Comparison of ENCODE assay signal across 8 cellular contexts in the genomic region with DNA sequence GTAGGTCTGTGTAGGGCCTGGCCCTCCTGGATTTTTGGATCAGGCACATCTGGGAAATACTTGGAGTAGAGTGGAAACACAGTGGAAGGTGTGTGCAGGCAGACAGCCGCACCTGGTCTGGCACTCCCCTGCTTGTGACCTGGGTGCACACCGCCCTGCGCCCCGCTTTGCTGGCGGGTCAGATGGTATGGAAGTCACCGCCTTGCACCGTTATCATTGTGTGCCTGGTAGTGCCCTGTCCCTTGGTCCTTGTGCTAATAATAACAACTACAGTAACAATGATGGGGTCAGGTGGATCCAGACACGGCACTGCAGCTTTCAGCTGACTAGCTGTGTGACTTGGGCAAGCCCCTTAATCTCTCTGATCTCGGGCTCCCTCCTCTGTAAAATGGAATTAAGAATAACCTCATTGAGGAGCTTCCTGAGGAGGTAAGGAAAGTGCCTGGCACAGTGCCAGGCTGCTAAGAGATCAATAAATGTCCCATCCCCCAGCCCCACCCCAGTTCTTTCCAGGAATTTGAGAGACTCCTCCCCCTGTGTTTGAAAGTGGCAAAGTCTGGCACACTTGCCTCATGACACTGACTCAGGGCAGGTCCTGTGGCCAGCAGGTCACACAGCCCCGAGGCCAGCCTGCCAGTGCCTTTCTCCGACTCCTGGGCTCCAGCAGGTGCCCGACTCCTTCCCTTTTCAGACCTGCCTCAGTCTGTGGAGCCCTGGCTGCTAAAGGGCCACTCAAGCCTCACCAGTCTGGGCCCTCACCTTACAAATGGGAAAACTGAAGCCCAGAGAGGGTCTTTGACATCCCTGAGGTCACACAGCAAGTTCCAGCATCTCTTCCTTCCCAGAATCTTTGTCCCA. TPM values are rescaled to one million over a fixed set of nuclear protein-coding genes. Genes with fewer than 3 reads are reported as not detected.
DNase-seq lines count a peak whose midpoint lies in the region; ATAC-seq and TF ChIP-seq lines count a peak whose summit lies in the region.

No MANE protein-coding gene starts in this region.

- H3K9me3 ChIP-seq in neutrophil (no peaks in the 10 kb centered on the region), ovary (no peaks in the 10 kb centered on the region)

- CTCF ChIA-PET in WTC11 (lab: Charles Lee) = interaction anchor here (1.6 kb wide), 1 partner anchor 9 kb away, joined by 7 read pairs; no protein-coding TSS in a partner anchor

- ATAC-seq in WTC11 (no peak), GM18861 (IDR thresholded peaks at IDR 0.05; ENCODE audit: unreplicated experiment) (no peak)

- H3K36me3 ChIP-seq in neutrophil = peaks cover 88% of the 10 kb centered on the region
- no peaks in the 10 kb centered on the region for H3K36me3 ChIP-seq in ovary

- no peaks in the 10 kb centered on the region for H3K27me3 ChIP-seq in neutrophil
- H3K27me3 ChIP-seq in ovary = no peaks in the 10 kb centered on the region

- H3K27ac ChIP-seq in epithelial cell of prostate (peak overlapping the region; percentile 59), neutrophil (peak overlapping the region; percentile 17), ovary (no peak overlapping the region)

- H3K4me3 ChIP-seq in neutrophil (ENCODE audit: low read depth in 1 of 2, low read length in 1 of 2) = no peak overlapping the region
- H3K4me3 ChIP-seq in ovary = no peak overlapping the region

- peaks cover 18% of the 10 kb centered on the region for H3K4me1 Mint-ChIP-seq in WTC11

- intact Hi-C loops in ovary (cut with DNase I) = no loop called here

- peak; percentile 61 for DNase-seq in COLO829 (ENCODE audit: low spot score)
- DNase-seq in WTC11 (ENCODE audit: low spot score) = no peak
- DNase-seq in epithelial cell of prostate (ENCODE audit: low read depth, low spot score) = no peak
- DNase-seq in 8988T = no peak
- DNase-seq in ovary = no peak
- no peak for DNase-seq in KG1 (lab: John Stamatoyannopoulos, UW)

- POLR2A ChIA-PET in WTC11 (lab: Charles Lee) = no interaction called here

- TF ChIP-seq EP300 in ovary (IDR thresholded peaks at IDR 0.05) = no peak

- H3K4me3 Mint-ChIP-seq in WTC11 = no peak overlapping the region

- no peaks in the 10 kb centered on the region for H3K27me3 Mint-ChIP-seq in WTC11 (ENCODE audit: low read depth)

- TF ChIP-seq CTCF in WTC11 (IDR thresholded peaks at IDR 0.05) = no peak
- no peak for TF ChIP-seq CTCF in neutrophil (IDR thresholded peaks at IDR 0.05)
- no peak for TF ChIP-seq CTCF in ovary (IDR thresholded peaks at IDR 0.05)

- 0 out of 2 replicates have a peak overlapping the region, but pooled peaks have one; percentile 2 for H3K27ac Mint-ChIP-seq in WTC11

- no peaks in the 10 kb centered on the region for H3K9me3 Mint-ChIP-seq in WTC11

- no peaks in the 10 kb centered on the region for H3K36me3 Mint-ChIP-seq in WTC11

- WGBS in ovary, 3 donors = 88 to 92% (median 88%) methylated on average over 12 of the region's 12 CpGs

- TF ChIP-seq POLR2A in ovary (IDR thresholded peaks at IDR 0.05) = no peak

- H3K4me1 ChIP-seq in neutrophil (ENCODE audit: control insufficient read depth in 1 of 2, insufficient read depth in 1 of 2, low read depth in 1 of 2, low read length in 1 of 2) (peaks cover 15 to 29% of the 10 kb centered on the region in 2 experiments), ovary (ENCODE audit: insufficient read depth) (no peaks in the 10 kb centered on the region)

TF ChIP-seq in WTC11, 78 proteins besides CTCF, POLR2A, EP300 and RAD21:
- no peak for TF ChIP-seq ZNF232 (CRISPR knock-in tag; IDR thresholded peaks at IDR 0.05)
- TF ChIP-seq SOX15 (CRISPR knock-in tag; IDR thresholded peaks at IDR 0.05) = no peak
- TF ChIP-seq, protein P1, sequence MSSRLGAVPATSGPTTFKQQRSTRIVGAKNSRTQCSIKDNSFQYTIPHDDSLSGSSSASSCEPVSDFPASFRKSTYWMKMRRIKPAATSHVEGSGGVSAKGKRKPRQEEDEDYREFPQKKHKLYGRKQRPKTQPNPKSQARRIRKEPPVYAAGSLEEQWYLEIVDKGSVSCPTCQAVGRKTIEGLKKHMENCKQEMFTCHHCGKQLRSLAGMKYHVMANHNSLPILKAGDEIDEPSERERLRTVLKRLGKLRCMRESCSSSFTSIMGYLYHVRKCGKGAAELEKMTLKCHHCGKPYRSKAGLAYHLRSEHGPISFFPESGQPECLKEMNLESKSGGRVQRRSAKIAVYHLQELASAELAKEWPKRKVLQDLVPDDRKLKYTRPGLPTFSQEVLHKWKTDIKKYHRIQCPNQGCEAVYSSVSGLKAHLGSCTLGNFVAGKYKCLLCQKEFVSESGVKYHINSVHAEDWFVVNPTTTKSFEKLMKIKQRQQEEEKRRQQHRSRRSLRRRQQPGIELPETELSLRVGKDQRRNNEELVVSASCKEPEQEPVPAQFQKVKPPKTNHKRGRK (CRISPR knock-in tag; IDR thresholded peaks at IDR 0.05; ENCODE audit: borderline replicate concordance) = no peak
- TF ChIP-seq ELF4 (CRISPR knock-in tag; IDR thresholded peaks at IDR 0.05; ENCODE audit: low read depth) = no peak
- TF ChIP-seq ZNF263 (CRISPR knock-in tag; IDR thresholded peaks at IDR 0.05; ENCODE audit: low read depth) = no peak
- TF ChIP-seq, protein P2, sequence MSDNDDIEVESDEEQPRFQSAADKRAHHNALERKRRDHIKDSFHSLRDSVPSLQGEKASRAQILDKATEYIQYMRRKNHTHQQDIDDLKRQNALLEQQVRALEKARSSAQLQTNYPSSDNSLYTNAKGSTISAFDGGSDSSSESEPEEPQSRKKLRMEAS (CRISPR knock-in tag; IDR thresholded peaks at IDR 0.05) = no peak
- no peak for TF ChIP-seq ATF1 (CRISPR knock-in tag; IDR thresholded peaks at IDR 0.05)
- TF ChIP-seq, protein P3, sequence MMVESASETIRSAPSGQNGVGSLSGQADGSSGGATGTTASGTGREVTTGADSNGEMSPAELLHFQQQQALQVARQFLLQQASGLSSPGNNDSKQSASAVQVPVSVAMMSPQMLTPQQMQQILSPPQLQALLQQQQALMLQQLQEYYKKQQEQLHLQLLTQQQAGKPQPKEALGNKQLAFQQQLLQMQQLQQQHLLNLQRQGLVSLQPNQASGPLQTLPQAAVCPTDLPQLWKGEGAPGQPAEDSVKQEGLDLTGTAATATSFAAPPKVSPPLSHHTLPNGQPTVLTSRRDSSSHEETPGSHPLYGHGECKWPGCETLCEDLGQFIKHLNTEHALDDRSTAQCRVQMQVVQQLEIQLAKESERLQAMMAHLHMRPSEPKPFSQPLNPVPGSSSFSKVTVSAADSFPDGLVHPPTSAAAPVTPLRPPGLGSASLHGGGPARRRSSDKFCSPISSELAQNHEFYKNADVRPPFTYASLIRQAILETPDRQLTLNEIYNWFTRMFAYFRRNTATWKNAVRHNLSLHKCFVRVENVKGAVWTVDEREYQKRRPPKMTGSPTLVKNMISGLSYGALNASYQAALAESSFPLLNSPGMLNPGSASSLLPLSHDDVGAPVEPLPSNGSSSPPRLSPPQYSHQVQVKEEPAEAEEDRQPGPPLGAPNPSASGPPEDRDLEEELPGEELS (CRISPR knock-in tag; IDR thresholded peaks at IDR 0.05) = no peak
- no peak for TF ChIP-seq NFATC4 (CRISPR knock-in tag; IDR thresholded peaks at IDR 0.05)
- TF ChIP-seq KAT7 (CRISPR knock-in tag; IDR thresholded peaks at IDR 0.05; ENCODE audit: borderline replicate concordance) = no peak
- TF ChIP-seq, protein P4, sequence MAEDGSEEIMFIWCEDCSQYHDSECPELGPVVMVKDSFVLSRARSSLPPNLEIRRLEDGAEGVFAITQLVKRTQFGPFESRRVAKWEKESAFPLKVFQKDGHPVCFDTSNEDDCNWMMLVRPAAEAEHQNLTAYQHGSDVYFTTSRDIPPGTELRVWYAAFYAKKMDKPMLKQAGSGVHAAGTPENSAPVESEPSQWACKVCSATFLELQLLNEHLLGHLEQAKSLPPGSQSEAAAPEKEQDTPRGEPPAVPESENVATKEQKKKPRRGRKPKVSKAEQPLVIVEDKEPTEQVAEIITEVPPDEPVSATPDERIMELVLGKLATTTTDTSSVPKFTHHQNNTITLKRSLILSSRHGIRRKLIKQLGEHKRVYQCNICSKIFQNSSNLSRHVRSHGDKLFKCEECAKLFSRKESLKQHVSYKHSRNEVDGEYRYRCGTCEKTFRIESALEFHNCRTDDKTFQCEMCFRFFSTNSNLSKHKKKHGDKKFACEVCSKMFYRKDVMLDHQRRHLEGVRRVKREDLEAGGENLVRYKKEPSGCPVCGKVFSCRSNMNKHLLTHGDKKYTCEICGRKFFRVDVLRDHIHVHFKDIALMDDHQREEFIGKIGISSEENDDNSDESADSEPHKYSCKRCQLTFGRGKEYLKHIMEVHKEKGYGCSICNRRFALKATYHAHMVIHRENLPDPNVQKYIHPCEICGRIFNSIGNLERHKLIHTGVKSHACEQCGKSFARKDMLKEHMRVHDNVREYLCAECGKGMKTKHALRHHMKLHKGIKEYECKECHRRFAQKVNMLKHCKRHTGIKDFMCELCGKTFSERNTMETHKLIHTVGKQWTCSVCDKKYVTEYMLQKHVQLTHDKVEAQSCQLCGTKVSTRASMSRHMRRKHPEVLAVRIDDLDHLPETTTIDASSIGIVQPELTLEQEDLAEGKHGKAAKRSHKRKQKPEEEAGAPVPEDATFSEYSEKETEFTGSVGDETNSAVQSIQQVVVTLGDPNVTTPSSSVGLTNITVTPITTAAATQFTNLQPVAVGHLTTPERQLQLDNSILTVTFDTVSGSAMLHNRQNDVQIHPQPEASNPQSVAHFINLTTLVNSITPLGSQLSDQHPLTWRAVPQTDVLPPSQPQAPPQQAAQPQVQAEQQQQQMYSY (CRISPR knock-in tag; IDR thresholded peaks at IDR 0.05) = no peak
- TF ChIP-seq, protein P5, sequence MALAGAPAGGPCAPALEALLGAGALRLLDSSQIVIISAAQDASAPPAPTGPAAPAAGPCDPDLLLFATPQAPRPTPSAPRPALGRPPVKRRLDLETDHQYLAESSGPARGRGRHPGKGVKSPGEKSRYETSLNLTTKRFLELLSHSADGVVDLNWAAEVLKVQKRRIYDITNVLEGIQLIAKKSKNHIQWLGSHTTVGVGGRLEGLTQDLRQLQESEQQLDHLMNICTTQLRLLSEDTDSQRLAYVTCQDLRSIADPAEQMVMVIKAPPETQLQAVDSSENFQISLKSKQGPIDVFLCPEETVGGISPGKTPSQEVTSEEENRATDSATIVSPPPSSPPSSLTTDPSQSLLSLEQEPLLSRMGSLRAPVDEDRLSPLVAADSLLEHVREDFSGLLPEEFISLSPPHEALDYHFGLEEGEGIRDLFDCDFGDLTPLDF (CRISPR knock-in tag; IDR thresholded peaks at IDR 0.05) = no peak
- no peak for TF ChIP-seq RELA (CRISPR knock-in tag; IDR thresholded peaks at IDR 0.05; ENCODE audit: borderline replicate concordance)
- no peak for TF ChIP-seq TCF7 (CRISPR knock-in tag; IDR thresholded peaks at IDR 0.05; ENCODE audit: low read depth)
- TF ChIP-seq NR1H2 (CRISPR knock-in tag; IDR thresholded peaks at IDR 0.05) = no peak
- TF ChIP-seq NR3C1 (CRISPR knock-in tag; conservative IDR thresholded peaks at IDR 0.05; ENCODE audit: low read depth) = no peak
- TF ChIP-seq NFE2L1 (CRISPR knock-in tag; IDR thresholded peaks at IDR 0.05) = no peak

RNA-seq across cellular contexts. Expression of a gene that starts 9.8 kb away (rescaled TPM):
- total RNA-seq in WTC11 (2021) (3.8 to 5.6 TPM (median 4.5 TPM) in 3 replicates), ovary (10 to 100 TPM in 6 of 7 donors, 1 to 10 TPM in 1; 7.2 to 58.6 (median 19.4) TPM)
- 10 to 100 TPM in 1 of 2 donors, under 1 TPM in 1; 0.88 to 11.5 TPM for polyA plus RNA-seq in ovary

RNA-seq across cellular contexts. Expression of a gene that starts 27.4 kb away (rescaled TPM):
- total RNA-seq in WTC11 (2021) = 118 to 183 TPM (median 125 TPM) in 3 replicates
- total RNA-seq in ovary = 10 to 100 TPM; 11.3 to 27.1 (median 16.9) TPM
- polyA plus RNA-seq in ovary = 1 to 10 TPM; 6.9 to 8.0 TPM

Comparison
In these comparisons a context has a peak if more than half of its experiments do, and no peak if none do; other contexts are left out.
1. H3K27ac ChIP-seq: peak in epithelial cell of prostate (single experiment) and neutrophil (single experiment); none in ovary (0 of 2).